16 cellular contexts compared by ENCODE assay signal in the genomic region with DNA sequence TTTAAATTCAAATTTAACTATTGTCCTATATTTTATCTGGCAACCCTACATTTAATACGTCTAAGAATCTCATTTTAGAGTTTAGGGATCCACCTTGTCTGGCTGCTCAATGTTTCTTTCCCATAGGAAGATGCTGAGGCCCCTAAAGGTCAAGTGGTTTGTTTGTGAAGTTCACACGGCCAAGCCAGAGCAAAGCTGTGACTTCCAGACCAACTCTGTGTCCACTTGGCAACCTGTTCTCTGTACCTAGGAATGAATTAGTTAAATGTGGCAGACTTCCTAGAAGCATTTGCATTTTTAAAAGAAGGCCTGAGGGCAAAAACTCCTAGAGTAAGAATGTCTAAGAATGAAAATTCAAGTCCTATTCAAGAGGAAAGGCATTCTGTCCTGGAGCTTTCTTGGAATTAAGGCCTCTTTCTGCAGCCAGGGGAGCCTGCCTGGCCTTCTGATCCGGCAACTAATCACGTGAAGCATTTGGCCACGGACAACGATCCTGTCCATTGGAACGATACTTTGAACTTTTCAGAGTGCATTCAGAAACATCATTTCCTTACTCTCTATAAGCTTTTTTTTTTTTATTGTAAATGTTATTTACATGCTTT.
DNase-seq lines count a peak whose midpoint lies in the region; ATAC-seq and TF ChIP-seq lines count a peak whose summit lies in the region.
"Had no signal": no experiment of that assay in that cellular context is flagged by ENCODE, and none has a peak within 500 bp of the region (broad histone marks: within the 10 kb centered on the region; RNA-seq: fewer than 3 reads in every experiment).

No MANE protein-coding gene starts in this region.

- TF ChIP-seq POLR2A in testis (IDR thresholded peaks at IDR 0.05): no peak

- H3K4me1 Mint-ChIP-seq in stimulated activated effector memory CD8-positive, alpha-beta T cell treated with anti-CD3 and anti-CD28 coated beads, Interleukin-12 subunit alpha, Interleukin-12 subunit beta, amount 100 ng/mL, for 72 hours: peaks cover 44% of the 10 kb centered on the region

- DNase-seq in DMS53 (lab: John Stamatoyannopoulos, UW): peak; percentile 22
- no peak for DNase-seq in DMS53 treated with DMSO at 0.1 percent for 48 hours (lab: John Stamatoyannopoulos, UW; ENCODE audit: unreplicated experiment)
- DNase-seq in cerebellum (ENCODE audit: low spot score): peak; percentile 23
- peak; percentile 43 for DNase-seq in midbrain (lab: John Stamatoyannopoulos, UW)
- DNase-seq in testis: peak; percentile 72
- no peak for DNase-seq in HuH-7 (ENCODE audit: low spot score)
- no peak for DNase-seq in stimulated activated effector memory CD8-positive, alpha-beta T cell treated with anti-CD3 and anti-CD28 coated beads, Interleukin-12 subunit alpha, Interleukin-12 subunit beta, amount 100 ng/mL, for 72 hours (ENCODE audit: low spot score in 2 of 2)
- DNase-seq: 8988T; activated CD4-positive, alpha-beta memory T cell treated with anti-CD3 and anti-CD28 coated beads for 36 hours; erythroblast; GOT3; NCI-H146; NCI-H510A treated with DMSO at 0.1 percent for 48 hours had no signal

- H3K4me3 Mint-ChIP-seq in stimulated activated effector memory CD8-positive, alpha-beta T cell treated with anti-CD3 and anti-CD28 coated beads, Interleukin-12 subunit alpha, Interleukin-12 subunit beta, amount 100 ng/mL, for 72 hours: no peak overlapping the region
- H3K4me3 Mint-ChIP-seq: activated CD4-positive, alpha-beta memory T cell treated with anti-CD3 and anti-CD28 coated beads for 36 hours; CD14-positive monocyte; dendritic cell treated with granulocyte-macrophage colony-stimulating factor and Interleukin-4, amounts not matched to agents 40 ng/mL and 50 ng/mL, for 4 days had no signal

- H3K27me3 ChIP-seq in testis: no peaks in the 10 kb centered on the region

- no peak overlapping the region for H3K27ac Mint-ChIP-seq in stimulated activated effector memory CD8-positive, alpha-beta T cell treated with anti-CD3 and anti-CD28 coated beads, Interleukin-12 subunit alpha, Interleukin-12 subunit beta, amount 100 ng/mL, for 72 hours
- H3K27ac Mint-ChIP-seq: activated CD4-positive, alpha-beta memory T cell treated with anti-CD3 and anti-CD28 coated beads for 36 hours; dendritic cell treated with granulocyte-macrophage colony-stimulating factor and Interleukin-4, amounts not matched to agents 40 ng/mL and 50 ng/mL, for 4 days had no signal

- H3K9me3 ChIP-seq in testis: no peaks in the 10 kb centered on the region

- peaks cover 19% of the 10 kb centered on the region for H3K4me1 ChIP-seq in testis

- H3K4me3 ChIP-seq in testis: no peak overlapping the region

- 49 to 63% methylated on average over 7 of the region's 7 CpGs for WGBS in testis, 2 donors

- no peaks in the 10 kb centered on the region for H3K36me3 Mint-ChIP-seq in stimulated activated effector memory CD8-positive, alpha-beta T cell treated with anti-CD3 and anti-CD28 coated beads, Interleukin-12 subunit alpha, Interleukin-12 subunit beta, amount 100 ng/mL, for 72 hours
- H3K36me3 Mint-ChIP-seq: activated CD4-positive, alpha-beta memory T cell treated with anti-CD3 and anti-CD28 coated beads for 36 hours had no signal

- H3K36me3 ChIP-seq in testis (ENCODE audit: low read depth, missing control alignments): no peaks in the 10 kb centered on the region

- H3K9me3 Mint-ChIP-seq in stimulated activated effector memory CD8-positive, alpha-beta T cell treated with anti-CD3 and anti-CD28 coated beads, Interleukin-12 subunit alpha, Interleukin-12 subunit beta, amount 100 ng/mL, for 72 hours: no peaks in the 10 kb centered on the region
- H3K9me3 Mint-ChIP-seq: activated CD4-positive, alpha-beta memory T cell treated with anti-CD3 and anti-CD28 coated beads for 36 hours; CD14-positive monocyte; dendritic cell treated with granulocyte-macrophage colony-stimulating factor and Interleukin-4, amounts not matched to agents 40 ng/mL and 50 ng/mL, for 4 days had no signal

- intact Hi-C loops in testis (cut with DNase I; ENCODE audit: low total_unique reads): no loop called here

- ATAC-seq in stimulated activated effector memory CD8-positive, alpha-beta T cell treated with anti-CD3 and anti-CD28 coated beads, Interleukin-12 subunit alpha, Interleukin-12 subunit beta, amount 100 ng/mL, for 72 hours: no peak
- ATAC-seq in GM21528 (IDR thresholded peaks at IDR 0.05; ENCODE audit: low FRiP score, unreplicated experiment): no peak

- no peak overlapping the region for H3K27ac ChIP-seq in testis

- no peak for TF ChIP-seq CTCF in testis (IDR thresholded peaks at IDR 0.05)

Comparison
In these comparisons a context has a peak if more than half of its experiments do, and no peak if none do; other contexts are left out.
1. DNase-seq: peak in DMS53 (single experiment), cerebellum (single experiment), midbrain (single experiment) and testis (single experiment); none in DMS53 treated with DMSO at 0.1 percent for 48 hours (single experiment), HuH-7 (single experiment) and stimulated activated effector memory CD8-positive, alpha-beta T cell treated with anti-CD3 and anti-CD28 coated beads, Interleukin-12 subunit alpha, Interleukin-12 subunit beta, amount 100 ng/mL, for 72 hours (0 of 2).